In the genomic region with DNA sequence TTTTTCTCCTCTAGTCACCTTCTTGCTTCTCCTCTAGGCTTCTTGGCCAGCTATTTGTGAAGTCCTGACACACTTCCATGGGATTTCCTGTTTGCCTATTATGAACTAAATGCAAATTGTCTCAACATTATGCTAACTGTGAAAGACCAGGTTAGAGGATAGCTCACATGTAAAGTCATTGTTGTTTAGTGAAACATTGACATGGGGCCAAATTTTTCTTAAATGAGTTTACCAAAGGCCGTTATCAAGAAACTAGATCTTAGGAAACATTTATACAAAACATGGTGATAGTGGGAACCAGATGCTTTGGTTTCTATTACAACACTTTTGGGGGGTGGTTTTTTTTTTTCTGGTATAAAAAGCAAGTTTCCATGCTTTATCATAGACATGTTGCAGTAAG, we compare ENCODE assay signal across 1 cellular context.
TF ChIP-seq lines count a peak whose summit lies in the region.

No MANE protein-coding gene starts in this region.

TF ChIP-seq in WTC11, 78 proteins besides CTCF, POLR2A, EP300 and RAD21 (continued from another document):
- no peak for TF ChIP-seq USF1 (CRISPR knock-in tag; IDR thresholded peaks at IDR 0.05)
